Comparison of ENCODE assay signal across 33 cellular contexts in genomic region chr20:29790510-29790909, GRCh38.
DNase-seq lines count a peak whose midpoint lies in the region; ATAC-seq, FAIRE-seq and TF ChIP-seq lines count a peak whose summit lies in the region.
"Had no signal": no experiment of that assay in that cellular context is flagged by ENCODE, and none has a peak within 500 bp of the region (broad histone marks: within the 10 kb centered on the region; RNA-seq: fewer than 3 reads in every experiment).

No MANE protein-coding gene starts in this region.

- H3K79me2 ChIP-seq in HepG2 (ENCODE audit: insufficient read depth, low read length) = no peaks in the 10 kb centered on the region
- H3K79me2 ChIP-seq in K562 (ENCODE audit: control insufficient read depth, insufficient read depth, low read length) = no peaks in the 10 kb centered on the region

- no peak overlapping the region for H3K4me2 ChIP-seq in HepG2 (ENCODE audit: low read depth, low read length)
- H3K4me2 ChIP-seq in K562 (ENCODE audit: insufficient read depth, low read length) = no peak overlapping the region
- H3K4me2 ChIP-seq: A549; BLaER1; BLaER1 treated with 17β-estradiol and CSF1 and Interleukin-3, amounts not matched to agents 10 nM and 100 nM had no signal

- H3K9me1 ChIP-seq in K562 (ENCODE audit: control insufficient read depth, insufficient read depth, low read length) = no peaks in the 10 kb centered on the region

- H3K27ac ChIP-seq in HepG2 (ENCODE audit: extremely low read length, insufficient read depth, low read length) (no peak overlapping the region), right lobe of liver (no peak overlapping the region), HEK293 (ENCODE audit: extremely low read depth, low read depth, low read length) (no peak overlapping the region), K562 (ENCODE audit: extremely low read depth, low read depth, low read length) (no peak overlapping the region)
- H3K27ac ChIP-seq: 22Rv1; A549; BLaER1; BLaER1 treated with 17β-estradiol and CSF1 and Interleukin-3, amounts not matched to agents 10 nM and 100 nM; C4-2B had no signal

- peaks cover 73% of the 10 kb centered on the region for H3K9me3 ChIP-seq in HepG2 (ENCODE audit: low read length)
- no peaks in the 10 kb centered on the region for H3K9me3 ChIP-seq in right lobe of liver
- H3K9me3 ChIP-seq in HEK293 (ENCODE audit: control insufficient read depth, insufficient read depth, low read depth, low read length) = no peaks in the 10 kb centered on the region
- no peaks in the 10 kb centered on the region for H3K9me3 ChIP-seq in K562 (replicated peaks; ENCODE audit: control insufficient read depth, insufficient read depth, low read depth, low read length)
- H3K9me3 ChIP-seq: A549, BE2C, BLaER1 had no signal

- H3K4me3 ChIP-seq in HepG2 (replicated peaks in 1 of 3; ENCODE audit: insufficient read depth in 1 of 3, low read depth in 2 of 3, low read length in 3 of 3) = no peak overlapping the region
- H3K4me3 ChIP-seq in right lobe of liver = no peak overlapping the region
- no peak overlapping the region for H3K4me3 ChIP-seq in HEK293 (ENCODE audit: low read depth, low read length)
- H3K4me3 ChIP-seq in K562 = no peak overlapping the region
- H3K4me3 ChIP-seq: A549; BLaER1; BLaER1 treated with 17β-estradiol and CSF1 and Interleukin-3, amounts not matched to agents 10 nM and 100 nM had no signal

- no peaks in the 10 kb centered on the region for H3K36me3 ChIP-seq in HepG2 (replicated peaks in 1 of 2; ENCODE audit: control insufficient read depth in 1 of 2, insufficient read depth in 2 of 2, low read length in 2 of 2)
- no peaks in the 10 kb centered on the region for H3K36me3 ChIP-seq in right lobe of liver
- no peaks in the 10 kb centered on the region for H3K36me3 ChIP-seq in HEK293 (ENCODE audit: control insufficient read depth in 2 of 2, insufficient read depth in 1 of 2, low read length in 2 of 2)
- no peaks in the 10 kb centered on the region for H3K36me3 ChIP-seq in K562 (ENCODE audit: control insufficient read depth, insufficient read depth, low read length)
- H3K36me3 ChIP-seq: BE2C; BLaER1; BLaER1 treated with 17β-estradiol and CSF1 and Interleukin-3, amounts not matched to agents 10 nM and 100 nM had no signal

- BruUV-seq in HepG2 (replicated peaks; lab: Mats Ljungman, UMichigan) (no TSS peak), K562 (replicated peaks; lab: Mats Ljungman, UMichigan) (no TSS peak)

- ATAC-seq in HepG2 (no peak), right lobe of liver (no peak), K562 (no peak)
- ATAC-seq: A549; CD8-positive, alpha-beta T cell had no signal

- H3K4me1 ChIP-seq in HepG2 (ENCODE audit: insufficient read depth, low read length) (no peaks in the 10 kb centered on the region), right lobe of liver (no peaks in the 10 kb centered on the region), HEK293 (ENCODE audit: control insufficient read depth, insufficient read depth, low read length) (no peaks in the 10 kb centered on the region), K562 (replicated peaks in 1 of 2; ENCODE audit: control insufficient read depth in 2 of 2, insufficient read depth in 2 of 2, low read length in 2 of 2) (peaks cover 0 to 4% of the 10 kb centered on the region in 2 experiments; a peak in 2 of 5 replicates)
- H3K4me1 ChIP-seq: A549; BE2C; BLaER1; BLaER1 treated with 17β-estradiol and CSF1 and Interleukin-3, amounts not matched to agents 10 nM and 100 nM; Caco-2 had no signal

- intact Hi-C loops in HepG2 (cut with micrococcal nuclease; ENCODE audit: unreplicated experiment) = no loop called here
- intact Hi-C loops in right lobe of liver (cut with DNase I) = no loop called here
- intact Hi-C loops in K562 (cut with micrococcal nuclease) = no loop called here

- POLR2A ChIA-PET in HepG2 (lab: Yijun Ruan, JAX) = no interaction called here
- POLR2A ChIA-PET in HEK293 (lab: Yijun Ruan, JAX) = no interaction called here
- POLR2A ChIA-PET in K562 (lab: Yijun Ruan, JAX) = no interaction called here

- no peak overlapping the region for H3K9ac ChIP-seq in HepG2 (ENCODE audit: insufficient read depth, low read depth, low read length)
- no peak overlapping the region for H3K9ac ChIP-seq in K562 (ENCODE audit: insufficient read depth in 1 of 2, low read depth in 2 of 2, low read length in 2 of 2)
- H3K9ac ChIP-seq: BLaER1; BLaER1 treated with 17β-estradiol and CSF1 and Interleukin-3, amounts not matched to agents 10 nM and 100 nM had no signal

- TF ChIP-seq RAD21 in HepG2 (CRISPR knock-in tag; IDR thresholded peaks at IDR 0.05) = no peak
- TF ChIP-seq RAD21 in K562 (CRISPR knock-in tag; conservative IDR thresholded peaks at IDR 0.05 in 1 of 2, IDR thresholded peaks at IDR 0.05 in 1 of 2) = no peak

- DNase-seq in HepG2 (ENCODE audit: low spot score) (no peak), right lobe of liver (no peak), K562 (ENCODE audit: extremely low read depth in 1 of 4, low spot score in 3 of 4) (no peak), NCI-H187 treated with DMSO at 0.1 percent for 48 hours (lab: John Stamatoyannopoulos, UW) (no peak), H54 (ENCODE audit: insufficient read length, low spot score) (no peak)
- DNase-seq: 8988T; ACHN; AML-193; BE2C; C1 segment of cervical spinal cord; Caco-2; Calu3; CD4-positive, alpha-beta memory T cell; CD4-positive, alpha-beta T cell; CD4-positive, CD25-positive, alpha-beta regulatory T cell; CD8-positive, alpha-beta memory T cell; CD8-positive, alpha-beta T cell; COR-L47; DMS 273 treated with DMSO at 0.1 percent for 48 hours; DMS153; DMS53; DMS79; DMS79 treated with DMSO at 0.1 percent for 48 hours; DND-41; EL had no signal

- no peak for TF ChIP-seq POLR2A in HepG2 (IDR thresholded peaks at IDR 0.05; ENCODE audit: insufficient read depth in 1 of 2, low read depth in 2 of 2, low read length in 2 of 2)
- no peak for TF ChIP-seq POLR2A in right lobe of liver (IDR thresholded peaks at IDR 0.05)
- TF ChIP-seq POLR2A in K562 (conservative IDR thresholded peaks at IDR 0.05) = no peak
- TF ChIP-seq POLR2A in H54 (IDR thresholded peaks at IDR 0.05; ENCODE audit: low read depth, low read length) = no peak

- H2AFZ ChIP-seq in HepG2 (ENCODE audit: low read length) = no peak overlapping the region
- H2AFZ ChIP-seq in K562 (ENCODE audit: low read depth, low read length) = no peak overlapping the region

- in situ Hi-C loops in HepG2 (cut with HindIII; ENCODE audit: extremely low pct_ligation_motif_present, low pct_unique_long_range_greater_than_20kb) (no loop called here), K562 (cut with MboI) (loop anchor here (25.0 kb wide), 1 partner anchor 678 kb away; no protein-coding TSS in a partner anchor)

- no peak for TF ChIP-seq CTCF in HepG2 (CRISPR knock-in tag; IDR thresholded peaks at IDR 0.05)
- TF ChIP-seq CTCF in right lobe of liver (IDR thresholded peaks at IDR 0.05) = no peak
- TF ChIP-seq CTCF in HEK293 (tag by site-specific recombination; IDR thresholded peaks at IDR 0.05) = no peak
- no peak for TF ChIP-seq CTCF in K562 (IDR thresholded peaks at IDR 0.05 in 2 of 3, conservative IDR thresholded peaks at IDR 0.05 in 1 of 3; ENCODE audit: insufficient read depth in 2 of 3, low read depth in 1 of 3, low read length in 3 of 3)

- H4K20me1 ChIP-seq in HepG2 (ENCODE audit: insufficient read depth, low read length) (no peaks in the 10 kb centered on the region), K562 (replicated peaks; ENCODE audit: control insufficient read depth, insufficient read depth, low read length) (no peaks in the 10 kb centered on the region)
- H4K20me1 ChIP-seq: BLaER1; BLaER1 treated with 17β-estradiol and CSF1 and Interleukin-3, amounts not matched to agents 10 nM and 100 nM had no signal

- H3K27me3 ChIP-seq in HepG2 (ENCODE audit: control insufficient read depth in 1 of 2, insufficient read depth in 2 of 2, low read length in 2 of 2) = no peaks in the 10 kb centered on the region
- H3K27me3 ChIP-seq in right lobe of liver = no peaks in the 10 kb centered on the region
- H3K27me3 ChIP-seq in K562 (ENCODE audit: control insufficient read depth in 2 of 2, insufficient read depth in 2 of 2, low read length in 2 of 2) = no peaks in the 10 kb centered on the region
- H3K27me3 ChIP-seq: BE2C; BLaER1; BLaER1 treated with 17β-estradiol and CSF1 and Interleukin-3, amounts not matched to agents 10 nM and 100 nM had no signal

- no peak for FAIRE-seq in HepG2 (lab: Jason Lieb, UNC)
- no peak for FAIRE-seq in K562 (lab: Jason Lieb, UNC)
- FAIRE-seq in H54 (lab: Jason Lieb, UNC) = no peak
- FAIRE-seq: A204.1, A549, D721Med had no signal

- CTCF ChIA-PET in HepG2 (lab: Yijun Ruan, JAX; ENCODE audit: low intra/inter-chr PET ratio, low total read pairs) (no interaction called here), HEK293 (lab: Yijun Ruan, JAX) (no interaction called here), K562 (lab: Yijun Ruan, JAX; ENCODE audit: low intra/inter-chr PET ratio) (no interaction called here)

- TF ChIP-seq EP300 in HepG2 (IDR thresholded peaks at IDR 0.05; ENCODE audit: low read depth in 2 of 2, low read length in 2 of 2) (no peak), HepG2 (CRISPR knock-in tag; IDR thresholded peaks at IDR 0.05; ENCODE audit: borderline replicate concordance) (no peak), K562 (IDR thresholded peaks at IDR 0.05; ENCODE audit: low read length) (no peak)

TF ChIP-seq in HepG2, 621 proteins besides CTCF, POLR2A, EP300 and RAD21 (continues in another document):
- TF ChIP-seq CAMTA2 (CRISPR knock-in tag; IDR thresholded peaks at IDR 0.05; ENCODE audit: borderline replicate concordance) (no peak), SALL1 (CRISPR knock-in tag; IDR thresholded peaks at IDR 0.05) (no peak), IKZF1 (IDR thresholded peaks at IDR 0.05) (peak; percentile 97; the same call in 1 of the 2 replicates)

TF ChIP-seq in HEK293, 187 proteins besides CTCF, POLR2A, EP300 and RAD21:
- peak; percentile 52; the same call in 1 of the 2 replicates for TF ChIP-seq ZNF366 (tag by site-specific recombination; conservative IDR thresholded peaks at IDR 0.05)
- no peak for TF ChIP-seq ZNF426 (tag by site-specific recombination; IDR thresholded peaks at IDR 0.05)

TF ChIP-seq in K562, 482 proteins besides CTCF, POLR2A, EP300 and RAD21:
- TF ChIP-seq ZNF512 (tag; IDR thresholded peaks at IDR 0.05) (peak; percentile 48; the same call in 1 of the 2 replicates), CREBBP (IDR thresholded peaks at IDR 0.05; ENCODE audit: low read depth, low read length) (no peak), TCFL5 (CRISPR knock-in tag; conservative IDR thresholded peaks at IDR 0.05) (no peak)

Comparison
In these comparisons a context has a peak if more than half of its experiments do, and no peak if none do; other contexts are left out.
1. Of the 241 proteins assayed by ChIP-seq in both HepG2 and K562: peak only in HepG2: RAD51 and ZNF282; only in K562: ZNF512; in both: none; in neither: 238.